Comparison of ENCODE assay signal across 9 cellular contexts in the genomic region with DNA sequence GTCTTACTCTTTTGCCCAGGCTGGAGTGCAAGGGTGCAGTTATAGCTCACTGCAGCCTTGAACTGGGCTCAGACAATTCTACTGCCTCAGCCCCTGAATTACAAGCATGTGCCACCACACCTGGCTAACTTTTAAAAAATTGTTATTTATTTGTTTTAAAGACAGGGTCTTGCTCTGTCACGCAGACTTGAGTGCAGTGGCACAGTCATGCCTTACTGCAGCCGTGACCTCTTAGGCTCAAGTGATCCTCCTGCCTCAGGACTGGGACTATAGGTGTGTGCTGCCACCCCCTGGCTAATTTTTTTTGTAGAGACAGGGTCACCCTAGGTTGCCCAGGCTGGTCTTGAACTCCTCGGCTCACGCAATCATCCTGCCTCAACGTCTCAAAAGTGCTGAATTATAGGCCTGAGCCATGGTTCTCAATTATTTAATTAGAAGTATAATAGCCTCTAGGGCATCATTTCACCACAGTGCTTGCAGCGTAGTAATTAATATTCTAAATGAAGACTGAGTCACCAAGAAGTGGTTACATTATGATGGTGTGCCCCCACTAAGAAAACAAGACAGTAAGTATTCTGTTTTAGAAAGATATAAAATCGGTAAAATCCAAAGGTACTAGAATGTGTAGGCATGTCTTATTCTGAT.
DNase-seq lines count a peak whose midpoint lies in the region; ATAC-seq and TF ChIP-seq lines count a peak whose summit lies in the region.
"Had no signal": no experiment of that assay in that cellular context is flagged by ENCODE, and none has a peak within 500 bp of the region (broad histone marks: within the 10 kb centered on the region; RNA-seq: fewer than 3 reads in every experiment).

No MANE protein-coding gene starts in this region.

- no peaks in the 10 kb centered on the region for H3K27me3 ChIP-seq in OCI-LY3 (ENCODE audit: low read depth, low read length)

- H2AFZ ChIP-seq in OCI-LY3 (ENCODE audit: low read depth, low read length) = no peak overlapping the region

- no peak overlapping the region for H3K4me2 ChIP-seq in OCI-LY3 (ENCODE audit: low read length)

- ATAC-seq in HG02678 (IDR thresholded peaks at IDR 0.05; ENCODE audit: unreplicated experiment) = peak; percentile 85

- H3K36me3 ChIP-seq in OCI-LY3 (replicated peaks; ENCODE audit: low read depth, low read length) = no peaks in the 10 kb centered on the region

- no peak overlapping the region for H3K4me3 ChIP-seq in OCI-LY3 (ENCODE audit: low read length)

- H3K9me3 ChIP-seq in OCI-LY3 (ENCODE audit: insufficient read depth, low read length) = no peaks in the 10 kb centered on the region

- H3K27ac ChIP-seq in OCI-LY3 (ENCODE audit: low read length) = no peak overlapping the region
- H3K27ac ChIP-seq: epithelial cell of prostate had no signal

- no peaks in the 10 kb centered on the region for H3K4me1 ChIP-seq in OCI-LY3 (ENCODE audit: low read length)

- peaks cover 80% of the 10 kb centered on the region for H3K79me2 ChIP-seq in OCI-LY3 (ENCODE audit: low read length)

- H3K9ac ChIP-seq in OCI-LY3 (ENCODE audit: low read length) = no peak overlapping the region

- peak; percentile 54 for TF ChIP-seq CTCF in OCI-LY3 (IDR thresholded peaks at IDR 0.05; ENCODE audit: low read depth, low read length)

- H4K20me1 ChIP-seq in OCI-LY3 (ENCODE audit: insufficient read depth, low read length) = peaks cover 75% of the 10 kb centered on the region

- DNase-seq in SIG-M5 treated with dmso at 0.1 percent for 504 hours (lab: John Stamatoyannopoulos, UW; ENCODE audit: unreplicated experiment) (peak; percentile 20), SIG-M5 (lab: John Stamatoyannopoulos, UW) (no peak), iPS DF 4.7 (ENCODE audit: extremely low read depth, low spot score) (peak; percentile 14), HuH-7.5 (ENCODE audit: low spot score) (no peak)
- peak; percentile 9 for DNase-seq in activated gamma-delta T cell treated with anti-CD3 and anti-CD28 coated beads, Interleukin-2, amount 50 U/mL, for 16 hours (ENCODE audit: low read depth)
- DNase-seq in stimulated activated CD4-positive, alpha-beta T cell treated with anti-CD3 and anti-CD28 coated beads, Interleukin-4, amount 100 ng/mL, for 4 hours = peak; percentile 19 to 30

Comparison
In these comparisons a context has a peak if more than half of its experiments do, and no peak if none do; other contexts are left out.
1. DNase-seq: peak in SIG-M5 treated with dmso at 0.1 percent for 504 hours (single experiment), activated gamma-delta T cell treated with anti-CD3 and anti-CD28 coated beads, Interleukin-2, amount 50 U/mL, for 16 hours (single experiment), iPS DF 4.7 (single experiment) and stimulated activated CD4-positive, alpha-beta T cell treated with anti-CD3 and anti-CD28 coated beads, Interleukin-4, amount 100 ng/mL, for 4 hours (2 of 2); none in SIG-M5 (single experiment) and HuH-7.5 (single experiment).